Comparison of ENCODE assay signal across 20 cellular contexts in genomic region chr1:163176797-163177196, GRCh38.
"Had no signal": no experiment of that assay in that cellular context is flagged by ENCODE, and none has a peak within 500 bp of the region (broad histone marks: within the 10 kb centered on the region; RNA-seq: fewer than 3 reads in every experiment).

No MANE protein-coding gene starts in this region.

- H3K4me3 ChIP-seq: K562, SJSA1, SK-N-MC had no signal

- DNase-seq: Kasumi-1, MM.1S, NCI-H1092 treated with DMSO at 0.1 percent for 48 hours, NCI-H1436 treated with DMSO at 0.1 percent for 48 hours, NCI-H1694, NCI-H187 treated with DMSO at 0.1 percent for 48 hours, NCI-H2029 treated with DMSO at 0.1 percent for 48 hours, NCI-H2107, NCI-H2227 treated with DMSO at 0.1 percent for 48 hours, NCI-H524, NCI-H526 treated with DMSO at 0.1 percent for 48 hours, NCI-H748 treated with DMSO at 0.1 percent for 48 hours, Right ventricle myocardium superior, RPMI8226, SIG-M5 had no signal

- H3K27ac ChIP-seq: HL-60, KMS-11, SJSA1, SK-N-MC had no signal

- H3K9me3 ChIP-seq: SJSA1 had no signal

- H3K36me3 ChIP-seq: SJSA1 had no signal

- H3K9ac ChIP-seq: KMS-11 had no signal

- H3K4me2 ChIP-seq: KMS-11 had no signal

- H3K27me3 ChIP-seq: SJSA1 had no signal

- ATAC-seq: K562 had no signal
